Comparison of ENCODE assay signal across 34 cellular contexts in genomic region chr4:165115301-165115700, GRCh38.
"Had no signal": no experiment of that assay in that cellular context is flagged by ENCODE, and none has a peak within 500 bp of the region (broad histone marks: within the 10 kb centered on the region; RNA-seq: fewer than 3 reads in every experiment).

No MANE protein-coding gene starts in this region.

- H3K27ac ChIP-seq: ascending aorta, cardiac muscle cell, Peyer's patch, RWPE1, WERI-Rb-1 had no signal

- H3K36me3 ChIP-seq: ascending aorta, cardiac muscle cell, MG63, Peyer's patch had no signal

- H3K4me3 ChIP-seq: ascending aorta, cardiac muscle cell, MG63, Peyer's patch had no signal

- DNase-seq: activated CD4-positive, alpha-beta memory T cell treated with anti-CD3 and anti-CD28 coated beads, Interleukin-2, amount 10 ng/mL, durations not matched to agents 7 days and 5 days; activated CD4-positive, alpha-beta T cell treated with anti-CD3 and anti-CD28 coated beads for 1 hour; activated CD4-positive, alpha-beta T cell treated with anti-CD3 and anti-CD28 coated beads for 48 hours; activated CD4-positive, CD25-positive, alpha-beta regulatory T cell; activated CD8-positive, alpha-beta memory T cell treated with anti-CD3 and anti-CD28 coated beads for 24 hours; activated CD8-positive, alpha-beta memory T cell treated with anti-CD3 and anti-CD28 coated beads, Interleukin-2, amount 10 ng/mL, durations not matched to agents 7 days and 5 days; activated CD8-positive, alpha-beta memory T cell treated with anti-CD3 and anti-CD28 coated beads, Interleukin-2, amount 50 U/mL, for 48 hours; activated effector memory CD4-positive, alpha-beta T cell treated with Interleukin-2 at 50 U/mL for 16 hours; activated naive CD4-positive, alpha-beta T cell treated with anti-CD3 and anti-CD28 coated beads, Interleukin-2, amount 10 ng/mL, durations not matched to agents 7 days and 5 days; activated naive CD8-positive, alpha-beta T cell treated with anti-CD3 and anti-CD28 coated beads, Interleukin-2, amount 50 U/mL, for 24 hours; activated T-cell treated with anti-CD3 and anti-CD28 coated beads, Interleukin-2, amount 50 U/mL, for 48 hours; amygdala; Kasumi-1; KG1; MG63; NCI-H1092; NCI-H1436 treated with DMSO at 0.1 percent for 48 hours; NCI-H1694 treated with DMSO at 0.1 percent for 48 hours; NCI-H2029; NCI-H345; NCI-H524 treated with DMSO at 0.1 percent for 48 hours; NK-92 treated with Interleukin-12 subunit alpha and Interleukin-12 subunit beta, amount 100 ng/mL, for 24 hours; PC-3; Peyer's patch; SIG-M5; SW 1271; T-helper 1 cell; T-helper 9 cell; WERI-Rb-1 had no signal

- H3K4me1 ChIP-seq: ascending aorta had no signal

- H3K27me3 ChIP-seq: ascending aorta, cardiac muscle cell, MG63, Peyer's patch had no signal

- H3K9me3 ChIP-seq: ascending aorta, MG63, Peyer's patch had no signal

- ATAC-seq: activated CD8-positive, alpha-beta memory T cell treated with anti-CD3 and anti-CD28 coated beads, Interleukin-2, amount 10 ng/mL, durations not matched to agents 7 days and 5 days; activated naive CD8-positive, alpha-beta T cell treated with anti-CD3 and anti-CD28 coated beads, Interleukin-2, amount 50 U/mL, for 24 hours; PC-3; Right ventricle myocardium inferior; SK-N-SH treated with all-trans-retinoic acid at 6 μM for 48 hours had no signal
